In genomic region chr2:191864623-191865521, GRCh38 we compare ENCODE assay signal across 1 cellular context.
TF ChIP-seq lines count a peak whose summit lies in the region.

No MANE protein-coding gene starts in this region.

TF ChIP-seq in HepG2, 621 proteins besides CTCF, POLR2A, EP300 and RAD21 (continues in another document):
- TF ChIP-seq, protein P1, sequence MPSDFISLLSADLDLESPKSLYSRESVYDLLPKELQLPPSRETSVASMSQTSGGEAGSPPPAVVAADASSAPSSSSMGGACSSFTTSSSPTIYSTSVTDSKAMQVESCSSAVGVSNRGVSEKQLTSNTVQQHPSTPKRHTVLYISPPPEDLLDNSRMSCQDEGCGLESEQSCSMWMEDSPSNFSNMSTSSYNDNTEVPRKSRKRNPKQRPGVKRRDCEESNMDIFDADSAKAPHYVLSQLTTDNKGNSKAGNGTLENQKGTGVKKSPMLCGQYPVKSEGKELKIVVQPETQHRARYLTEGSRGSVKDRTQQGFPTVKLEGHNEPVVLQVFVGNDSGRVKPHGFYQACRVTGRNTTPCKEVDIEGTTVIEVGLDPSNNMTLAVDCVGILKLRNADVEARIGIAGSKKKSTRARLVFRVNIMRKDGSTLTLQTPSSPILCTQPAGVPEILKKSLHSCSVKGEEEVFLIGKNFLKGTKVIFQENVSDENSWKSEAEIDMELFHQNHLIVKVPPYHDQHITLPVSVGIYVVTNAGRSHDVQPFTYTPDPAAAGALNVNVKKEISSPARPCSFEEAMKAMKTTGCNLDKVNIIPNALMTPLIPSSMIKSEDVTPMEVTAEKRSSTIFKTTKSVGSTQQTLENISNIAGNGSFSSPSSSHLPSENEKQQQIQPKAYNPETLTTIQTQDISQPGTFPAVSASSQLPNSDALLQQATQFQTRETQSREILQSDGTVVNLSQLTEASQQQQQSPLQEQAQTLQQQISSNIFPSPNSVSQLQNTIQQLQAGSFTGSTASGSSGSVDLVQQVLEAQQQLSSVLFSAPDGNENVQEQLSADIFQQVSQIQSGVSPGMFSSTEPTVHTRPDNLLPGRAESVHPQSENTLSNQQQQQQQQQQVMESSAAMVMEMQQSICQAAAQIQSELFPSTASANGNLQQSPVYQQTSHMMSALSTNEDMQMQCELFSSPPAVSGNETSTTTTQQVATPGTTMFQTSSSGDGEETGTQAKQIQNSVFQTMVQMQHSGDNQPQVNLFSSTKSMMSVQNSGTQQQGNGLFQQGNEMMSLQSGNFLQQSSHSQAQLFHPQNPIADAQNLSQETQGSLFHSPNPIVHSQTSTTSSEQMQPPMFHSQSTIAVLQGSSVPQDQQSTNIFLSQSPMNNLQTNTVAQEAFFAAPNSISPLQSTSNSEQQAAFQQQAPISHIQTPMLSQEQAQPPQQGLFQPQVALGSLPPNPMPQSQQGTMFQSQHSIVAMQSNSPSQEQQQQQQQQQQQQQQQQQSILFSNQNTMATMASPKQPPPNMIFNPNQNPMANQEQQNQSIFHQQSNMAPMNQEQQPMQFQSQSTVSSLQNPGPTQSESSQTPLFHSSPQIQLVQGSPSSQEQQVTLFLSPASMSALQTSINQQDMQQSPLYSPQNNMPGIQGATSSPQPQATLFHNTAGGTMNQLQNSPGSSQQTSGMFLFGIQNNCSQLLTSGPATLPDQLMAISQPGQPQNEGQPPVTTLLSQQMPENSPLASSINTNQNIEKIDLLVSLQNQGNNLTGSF (CRISPR knock-in tag; IDR thresholded peaks at IDR 0.05), result no peak
- TF ChIP-seq, protein P2, sequence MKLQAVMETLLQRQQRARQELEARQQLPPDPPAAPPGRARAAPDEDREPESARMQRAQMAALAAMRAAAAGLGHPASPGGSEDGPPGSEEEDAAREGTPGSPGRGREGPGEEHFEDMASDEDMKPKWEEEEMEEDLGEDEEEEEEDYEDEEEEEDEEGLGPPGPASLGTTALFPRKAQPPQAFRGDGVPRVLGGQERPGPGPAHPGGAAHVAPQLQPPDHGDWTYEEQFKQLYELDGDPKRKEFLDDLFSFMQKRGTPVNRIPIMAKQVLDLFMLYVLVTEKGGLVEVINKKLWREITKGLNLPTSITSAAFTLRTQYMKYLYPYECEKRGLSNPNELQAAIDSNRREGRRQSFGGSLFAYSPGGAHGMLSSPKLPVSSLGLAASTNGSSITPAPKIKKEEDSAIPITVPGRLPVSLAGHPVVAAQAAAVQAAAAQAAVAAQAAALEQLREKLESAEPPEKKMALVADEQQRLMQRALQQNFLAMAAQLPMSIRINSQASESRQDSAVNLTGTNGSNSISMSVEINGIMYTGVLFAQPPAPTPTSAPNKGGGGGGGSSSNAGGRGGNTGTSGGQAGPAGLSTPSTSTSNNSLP (IDR thresholded peaks at IDR 0.05; ENCODE audit: low read depth, low read length), result peak; percentile 85
- no peak for TF ChIP-seq FOXA1 (IDR thresholded peaks at IDR 0.05)
- TF ChIP-seq FOXA1 (CRISPR knock-in tag; IDR thresholded peaks at IDR 0.05), result peak; percentile 78; the same call in 1 of the 2 replicates
- no peak for TF ChIP-seq SNRNP70 (IDR thresholded peaks at IDR 0.05; ENCODE audit: low read depth, low read length)
- TF ChIP-seq FLYWCH1 (CRISPR knock-in tag; IDR thresholded peaks at IDR 0.05), result no peak
- no peak for TF ChIP-seq ZC3H13 (CRISPR knock-in tag; IDR thresholded peaks at IDR 0.05)
- no peak for TF ChIP-seq PCBP2 (optimal IDR thresholded peaks at IDR 0.05; ENCODE audit: low read depth, low read length, poor library complexity, severe bottlenecking)
- TF ChIP-seq ZNF878 (CRISPR knock-in tag; IDR thresholded peaks at IDR 0.05), result no peak
- peak; percentile 82 for TF ChIP-seq CEBPG (CRISPR knock-in tag; IDR thresholded peaks at IDR 0.05)
- no peak for TF ChIP-seq ZNF431 (CRISPR knock-in tag; IDR thresholded peaks at IDR 0.05; ENCODE audit: borderline replicate concordance, low read depth)
- TF ChIP-seq, protein P3, sequence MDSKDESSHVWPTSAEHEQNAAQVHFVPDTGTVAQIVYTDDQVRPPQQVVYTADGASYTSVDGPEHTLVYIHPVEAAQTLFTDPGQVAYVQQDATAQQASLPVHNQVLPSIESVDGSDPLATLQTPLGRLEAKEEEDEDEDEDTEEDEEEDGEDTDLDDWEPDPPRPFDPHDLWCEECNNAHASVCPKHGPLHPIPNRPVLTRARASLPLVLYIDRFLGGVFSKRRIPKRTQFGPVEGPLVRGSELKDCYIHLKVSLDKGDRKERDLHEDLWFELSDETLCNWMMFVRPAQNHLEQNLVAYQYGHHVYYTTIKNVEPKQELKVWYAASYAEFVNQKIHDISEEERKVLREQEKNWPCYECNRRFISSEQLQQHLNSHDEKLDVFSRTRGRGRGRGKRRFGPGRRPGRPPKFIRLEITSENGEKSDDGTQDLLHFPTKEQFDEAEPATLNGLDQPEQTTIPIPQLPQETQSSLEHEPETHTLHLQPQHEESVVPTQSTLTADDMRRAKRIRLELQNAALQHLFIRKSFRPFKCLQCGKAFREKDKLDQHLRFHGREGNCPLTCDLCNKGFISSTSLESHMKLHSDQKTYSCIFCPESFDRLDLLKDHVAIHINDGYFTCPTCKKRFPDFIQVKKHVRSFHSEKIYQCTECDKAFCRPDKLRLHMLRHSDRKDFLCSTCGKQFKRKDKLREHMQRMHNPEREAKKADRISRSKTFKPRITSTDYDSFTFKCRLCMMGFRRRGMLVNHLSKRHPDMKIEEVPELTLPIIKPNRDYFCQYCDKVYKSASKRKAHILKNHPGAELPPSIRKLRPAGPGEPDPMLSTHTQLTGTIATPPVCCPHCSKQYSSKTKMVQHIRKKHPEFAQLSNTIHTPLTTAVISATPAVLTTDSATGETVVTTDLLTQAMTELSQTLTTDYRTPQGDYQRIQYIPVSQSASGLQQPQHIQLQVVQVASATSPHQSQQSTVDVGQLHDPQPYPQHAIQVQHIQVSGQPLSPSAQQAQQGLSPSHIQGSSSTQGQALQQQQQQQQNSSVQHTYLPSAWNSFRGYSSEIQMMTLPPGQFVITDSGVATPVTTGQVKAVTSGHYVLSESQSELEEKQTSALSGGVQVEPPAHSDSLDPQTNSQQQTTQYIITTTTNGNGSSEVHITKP (CRISPR knock-in tag; IDR thresholded peaks at IDR 0.05; ENCODE audit: low read depth), result no peak
- TF ChIP-seq ZFP62 (CRISPR knock-in tag; IDR thresholded peaks at IDR 0.05), result no peak
- TF ChIP-seq TBL1XR1 (IDR thresholded peaks at IDR 0.05; ENCODE audit: borderline replicate concordance, low read length, partially characterized antibody), result peak; percentile 46
- peak; percentile 36; the same call in 1 of the 2 replicates for TF ChIP-seq MED1 (CRISPR knock-in tag; IDR thresholded peaks at IDR 0.05)
- TF ChIP-seq ZFP90 (CRISPR knock-in tag; IDR thresholded peaks at IDR 0.05; ENCODE audit: borderline replicate concordance), result no peak
- no peak for TF ChIP-seq ZNF510 (CRISPR knock-in tag; IDR thresholded peaks at IDR 0.05; ENCODE audit: low read depth)
- TF ChIP-seq ZNF749 (CRISPR knock-in tag; IDR thresholded peaks at IDR 0.05; ENCODE audit: borderline replicate concordance), result no peak
- no peak for TF ChIP-seq ZBED4 (CRISPR knock-in tag; IDR thresholded peaks at IDR 0.05; ENCODE audit: borderline replicate concordance)
- no peak for TF ChIP-seq HOXD1 (CRISPR knock-in tag; IDR thresholded peaks at IDR 0.05)
- TF ChIP-seq GPN1 (CRISPR knock-in tag; IDR thresholded peaks at IDR 0.05; ENCODE audit: borderline replicate concordance), result no peak
- no peak for TF ChIP-seq ZXDC (CRISPR knock-in tag; IDR thresholded peaks at IDR 0.05)
- TF ChIP-seq ZNF781 (CRISPR knock-in tag; IDR thresholded peaks at IDR 0.05; ENCODE audit: borderline replicate concordance, not compliant biosample characterization), result no peak
- TF ChIP-seq ZNF430 (CRISPR knock-in tag; IDR thresholded peaks at IDR 0.05), result no peak
- TF ChIP-seq ZC3H4 (CRISPR knock-in tag; IDR thresholded peaks at IDR 0.05; ENCODE audit: borderline replicate concordance), result no peak
- TF ChIP-seq ZNF883 (CRISPR knock-in tag; IDR thresholded peaks at IDR 0.05; ENCODE audit: not compliant biosample characterization), result no peak
- no peak for TF ChIP-seq SOX6 (IDR thresholded peaks at IDR 0.05)
- peak; percentile 61 for TF ChIP-seq SOX6 (CRISPR knock-in tag; IDR thresholded peaks at IDR 0.05)
- no peak for TF ChIP-seq SUZ12 (IDR thresholded peaks at IDR 0.05; ENCODE audit: low read depth, low read length)
- TF ChIP-seq BCL6 (CRISPR knock-in tag; IDR thresholded peaks at IDR 0.05), result peak; percentile 46; the same call in 1 of the 2 replicates
- TF ChIP-seq SP1 (IDR thresholded peaks at IDR 0.05), result no peak
- TF ChIP-seq SP1 (CRISPR knock-in tag; IDR thresholded peaks at IDR 0.05), result no peak
- no peak for TF ChIP-seq HMGA1 (CRISPR knock-in tag; conservative IDR thresholded peaks at IDR 0.05)
- TF ChIP-seq ZNF432 (CRISPR knock-in tag; IDR thresholded peaks at IDR 0.05; ENCODE audit: borderline replicate concordance), result no peak
- TF ChIP-seq, protein P4, sequence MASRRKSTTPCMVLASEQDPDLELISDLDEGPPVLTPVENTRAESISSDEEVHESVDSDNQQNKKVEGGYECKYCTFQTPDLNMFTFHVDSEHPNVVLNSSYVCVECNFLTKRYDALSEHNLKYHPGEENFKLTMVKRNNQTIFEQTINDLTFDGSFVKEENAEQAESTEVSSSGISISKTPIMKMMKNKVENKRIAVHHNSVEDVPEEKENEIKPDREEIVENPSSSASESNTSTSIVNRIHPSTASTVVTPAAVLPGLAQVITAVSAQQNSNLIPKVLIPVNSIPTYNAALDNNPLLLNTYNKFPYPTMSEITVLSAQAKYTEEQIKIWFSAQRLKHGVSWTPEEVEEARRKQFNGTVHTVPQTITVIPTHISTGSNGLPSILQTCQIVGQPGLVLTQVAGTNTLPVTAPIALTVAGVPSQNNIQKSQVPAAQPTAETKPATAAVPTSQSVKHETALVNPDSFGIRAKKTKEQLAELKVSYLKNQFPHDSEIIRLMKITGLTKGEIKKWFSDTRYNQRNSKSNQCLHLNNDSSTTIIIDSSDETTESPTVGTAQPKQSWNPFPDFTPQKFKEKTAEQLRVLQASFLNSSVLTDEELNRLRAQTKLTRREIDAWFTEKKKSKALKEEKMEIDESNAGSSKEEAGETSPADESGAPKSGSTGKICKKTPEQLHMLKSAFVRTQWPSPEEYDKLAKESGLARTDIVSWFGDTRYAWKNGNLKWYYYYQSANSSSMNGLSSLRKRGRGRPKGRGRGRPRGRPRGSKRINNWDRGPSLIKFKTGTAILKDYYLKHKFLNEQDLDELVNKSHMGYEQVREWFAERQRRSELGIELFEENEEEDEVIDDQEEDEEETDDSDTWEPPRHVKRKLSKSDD (CRISPR knock-in tag; IDR thresholded peaks at IDR 0.05; ENCODE audit: low read depth), result no peak
- no peak for TF ChIP-seq SYNCRIP (IDR thresholded peaks at IDR 0.05; ENCODE audit: insufficient read depth, low read depth, low read length)
- TF ChIP-seq ATF7-NPFF (CRISPR knock-in tag; IDR thresholded peaks at IDR 0.05; ENCODE audit: low read depth), result no peak
- TF ChIP-seq SOX5 (CRISPR knock-in tag; IDR thresholded peaks at IDR 0.05; ENCODE audit: borderline replicate concordance), result peak; percentile 54; the same call in 1 of the 2 replicates
- no peak for TF ChIP-seq ZNF235 (CRISPR knock-in tag; IDR thresholded peaks at IDR 0.05; ENCODE audit: borderline replicate concordance)
- TF ChIP-seq SNAI1 (CRISPR knock-in tag; IDR thresholded peaks at IDR 0.05; ENCODE audit: borderline replicate concordance), result no peak
- no peak for TF ChIP-seq PLRG1 (conservative IDR thresholded peaks at IDR 0.05)
- no peak for TF ChIP-seq CREB1 (IDR thresholded peaks at IDR 0.05)
- TF ChIP-seq CREB1 (CRISPR knock-in tag; IDR thresholded peaks at IDR 0.05), result 0 out of 2 replicates have a peak, but pooled peaks have one; percentile 43
- TF ChIP-seq, protein P5, sequence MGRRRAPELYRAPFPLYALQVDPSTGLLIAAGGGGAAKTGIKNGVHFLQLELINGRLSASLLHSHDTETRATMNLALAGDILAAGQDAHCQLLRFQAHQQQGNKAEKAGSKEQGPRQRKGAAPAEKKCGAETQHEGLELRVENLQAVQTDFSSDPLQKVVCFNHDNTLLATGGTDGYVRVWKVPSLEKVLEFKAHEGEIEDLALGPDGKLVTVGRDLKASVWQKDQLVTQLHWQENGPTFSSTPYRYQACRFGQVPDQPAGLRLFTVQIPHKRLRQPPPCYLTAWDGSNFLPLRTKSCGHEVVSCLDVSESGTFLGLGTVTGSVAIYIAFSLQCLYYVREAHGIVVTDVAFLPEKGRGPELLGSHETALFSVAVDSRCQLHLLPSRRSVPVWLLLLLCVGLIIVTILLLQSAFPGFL (CRISPR knock-in tag; IDR thresholded peaks at IDR 0.05), result no peak
- TF ChIP-seq GFI1 (CRISPR knock-in tag; IDR thresholded peaks at IDR 0.05; ENCODE audit: borderline replicate concordance), result peak; percentile 76
